In the genomic region with DNA sequence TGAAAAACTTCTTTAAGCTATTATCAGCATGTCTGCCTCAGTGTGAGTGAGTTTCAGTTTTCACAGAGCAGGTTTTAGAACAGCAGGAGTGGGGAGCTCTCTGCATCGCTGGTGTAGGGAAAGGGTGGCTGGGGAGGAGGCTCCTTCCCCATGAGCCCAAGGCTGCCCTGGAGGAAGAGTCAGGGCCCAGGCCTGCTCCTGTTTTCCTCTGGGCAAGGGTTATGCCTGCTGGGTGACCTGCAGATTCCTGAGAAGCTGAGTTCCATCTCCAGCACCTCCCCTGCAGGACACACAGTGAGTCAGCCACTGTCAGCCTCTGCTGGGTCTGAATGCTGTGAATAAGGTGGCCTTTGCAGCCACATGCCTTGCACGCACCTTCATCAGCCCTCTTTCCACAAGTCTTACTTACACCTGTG, we compare ENCODE assay signal across 12 cellular contexts.
DNase-seq lines count a peak whose midpoint lies in the region; TF ChIP-seq lines count a peak whose summit lies in the region.
"Had no signal": no experiment of that assay in that cellular context is flagged by ENCODE, and none has a peak within 500 bp of the region (broad histone marks: within the 10 kb centered on the region; RNA-seq: fewer than 3 reads in every experiment).

No MANE protein-coding gene starts in this region.

- H3K4me1 ChIP-seq in mammary epithelial cell (ENCODE audit: insufficient read depth, low read length) = peaks cover 10% of the 10 kb centered on the region

- H3K9ac ChIP-seq in mammary epithelial cell (ENCODE audit: insufficient read depth, low read length) (no peak overlapping the region), neural cell (ENCODE audit: low read length) (peak overlapping the region; percentile 17)

- H3K4me3 ChIP-seq in GM06990 (replicated peaks; ENCODE audit: low read depth, low read length) (no peak overlapping the region), mammary epithelial cell (replicated peaks in 1 of 3; ENCODE audit: insufficient read depth in 1 of 3, low read depth in 2 of 3, low read length in 3 of 3) (no peak overlapping the region), neural cell (ENCODE audit: low read length) (no peak overlapping the region)

- H3K79me2 ChIP-seq in mammary epithelial cell (ENCODE audit: insufficient read depth, low read length) = no peaks in the 10 kb centered on the region
- H3K79me2 ChIP-seq in neural cell (replicated peaks; ENCODE audit: insufficient read depth, low read length) = no peaks in the 10 kb centered on the region

- in situ Hi-C loops in mammary epithelial cell (cut with MboI; ENCODE audit: low sequenced_read_pairs in 2 of 2) = no loop called here

- no peak for TF ChIP-seq EP300 in neural cell (conservative IDR thresholded peaks at IDR 0.05; ENCODE audit: poor library complexity, severe bottlenecking)

- 71% methylated on average over 1 of the region's 2 CpGs for WGBS in mammary epithelial cell (ENCODE audit: low coverage, missing lambda C conversion rate)

- CTCF ChIA-PET in mammary epithelial cell (lab: Charles Lee; ENCODE audit: low non-redundant PET) = no interaction called here

- no peaks in the 10 kb centered on the region for H3K9me3 ChIP-seq in mammary epithelial cell (replicated peaks; ENCODE audit: insufficient read depth, low read length)
- H3K9me3 ChIP-seq in neural cell (ENCODE audit: low read length) = no peaks in the 10 kb centered on the region

- H3K4me2 ChIP-seq in mammary epithelial cell (ENCODE audit: insufficient read depth, low read depth, low read length) (no peak overlapping the region), neural cell (ENCODE audit: low read length) (no peak overlapping the region)

- intact Hi-C loops in mammary epithelial cell (cut with micrococcal nuclease) = loop anchor here (5.0 kb wide), 2 partner anchors 83 to 808 kb away; no protein-coding TSS in a partner anchor

- no peaks in the 10 kb centered on the region for H3F3A ChIP-seq in neural cell (ENCODE audit: insufficient read depth, low read length, poor library complexity, severe bottlenecking)

- H3K36me3 ChIP-seq in GM06990 (ENCODE audit: control insufficient read depth, insufficient read depth, low read length) = no peaks in the 10 kb centered on the region
- H3K36me3 ChIP-seq in mammary epithelial cell (ENCODE audit: insufficient read depth, low read length) = no peaks in the 10 kb centered on the region
- no peaks in the 10 kb centered on the region for H3K36me3 ChIP-seq in neural cell (ENCODE audit: insufficient read depth, low read length)

- H4K20me1 ChIP-seq in mammary epithelial cell (ENCODE audit: insufficient read depth, low read length) = no peaks in the 10 kb centered on the region
- no peaks in the 10 kb centered on the region for H4K20me1 ChIP-seq in neural cell (ENCODE audit: insufficient read depth)

- H3K9me2 ChIP-seq in neural cell (ENCODE audit: insufficient read depth, low read length) = no peaks in the 10 kb centered on the region

- TF ChIP-seq CTCF in GM06990 (IDR thresholded peaks at IDR 0.05; ENCODE audit: insufficient read depth, low read length, poor library complexity, severe bottlenecking) (no peak), mammary epithelial cell (conservative IDR thresholded peaks at IDR 0.05 in 1 of 2, IDR thresholded peaks at IDR 0.05 in 1 of 2; ENCODE audit: extremely low read depth in 1 of 2, insufficient read depth in 1 of 2, low read depth in 1 of 2, low read length in 2 of 2) (no peak), neural cell (IDR thresholded peaks at IDR 0.05; ENCODE audit: poor library complexity, severe bottlenecking) (no peak)

- no TSS peak for BruUV-seq in mammary epithelial cell (replicated peaks; lab: Mats Ljungman, UMichigan)

- H3K27me3 ChIP-seq in GM06990 (replicated peaks; ENCODE audit: control insufficient read depth, insufficient read depth, low read length) (no peaks in the 10 kb centered on the region), mammary epithelial cell (ENCODE audit: insufficient read depth, low read length) (no peaks in the 10 kb centered on the region), neural cell (ENCODE audit: insufficient read depth, low read depth, low read length) (no peaks in the 10 kb centered on the region)

- peak overlapping the region; percentile 47 for H2AFZ ChIP-seq in mammary epithelial cell (ENCODE audit: low read depth, low read length)
- no peak overlapping the region for H2AFZ ChIP-seq in neural cell (ENCODE audit: low read depth, low read length)

- DNase-seq in GM06990 (ENCODE audit: extremely low read depth, insufficient read length) (peak; percentile 18), LHCN-M2 (ENCODE audit: low read depth) (peak; percentile 26), mammary epithelial cell (peak; percentile 83), NCI-H1436 treated with DMSO at 0.1 percent for 48 hours (lab: John Stamatoyannopoulos, UW) (no peak), RPMI8226 (no peak), NCI-H2029 treated with DMSO at 0.1 percent for 48 hours (lab: John Stamatoyannopoulos, UW) (no peak), NCI-H2107 (lab: John Stamatoyannopoulos, UW) (no peak)
- DNase-seq: activated T-cell treated with anti-CD3 and anti-CD28 coated beads, Interleukin-2, amount 50 U/mL, for 1 hour; effector CD8-positive, alpha-beta T cell; NCI-H1694 treated with DMSO at 0.1 percent for 48 hours; stimulated activated naive B cell treated with anti-CD40 and anti-IgM and Interleukin-4, amounts not matched to agents 10 μg/mL and 1 μg/mL and 100 μg/mL, for 72 hours had no signal

- H3K27ac ChIP-seq in mammary epithelial cell (ENCODE audit: insufficient read depth, low read depth, low read length) (no peak overlapping the region), neural cell (ENCODE audit: low read length) (no peak overlapping the region)

- TF ChIP-seq RAD21 in neural cell (conservative IDR thresholded peaks at IDR 0.05) = no peak

- dilution Hi-C loops in mammary epithelial cell (cut with HindIII; ENCODE audit: low sequenced_read_pairs) = no loop called here

TF ChIP-seq in neural cell, 6 proteins besides CTCF, POLR2A, EP300 and RAD21:
- TF ChIP-seq SMC3 (conservative IDR thresholded peaks at IDR 0.05; ENCODE audit: poor library complexity) (no peak), POLR2AphosphoS5 (IDR thresholded peaks at IDR 0.05) (no peak), MXI1 (conservative IDR thresholded peaks at IDR 0.05; ENCODE audit: poor library complexity, severe bottlenecking) (no peak), TAF1 (IDR thresholded peaks at IDR 0.05; ENCODE audit: low read depth) (no peak), EZH2 (IDR thresholded peaks at IDR 0.05; ENCODE audit: borderline replicate concordance, insufficient read depth, low read length, poor library complexity, severe bottlenecking) (no peak)
- TF ChIP-seq, protein P1, sequence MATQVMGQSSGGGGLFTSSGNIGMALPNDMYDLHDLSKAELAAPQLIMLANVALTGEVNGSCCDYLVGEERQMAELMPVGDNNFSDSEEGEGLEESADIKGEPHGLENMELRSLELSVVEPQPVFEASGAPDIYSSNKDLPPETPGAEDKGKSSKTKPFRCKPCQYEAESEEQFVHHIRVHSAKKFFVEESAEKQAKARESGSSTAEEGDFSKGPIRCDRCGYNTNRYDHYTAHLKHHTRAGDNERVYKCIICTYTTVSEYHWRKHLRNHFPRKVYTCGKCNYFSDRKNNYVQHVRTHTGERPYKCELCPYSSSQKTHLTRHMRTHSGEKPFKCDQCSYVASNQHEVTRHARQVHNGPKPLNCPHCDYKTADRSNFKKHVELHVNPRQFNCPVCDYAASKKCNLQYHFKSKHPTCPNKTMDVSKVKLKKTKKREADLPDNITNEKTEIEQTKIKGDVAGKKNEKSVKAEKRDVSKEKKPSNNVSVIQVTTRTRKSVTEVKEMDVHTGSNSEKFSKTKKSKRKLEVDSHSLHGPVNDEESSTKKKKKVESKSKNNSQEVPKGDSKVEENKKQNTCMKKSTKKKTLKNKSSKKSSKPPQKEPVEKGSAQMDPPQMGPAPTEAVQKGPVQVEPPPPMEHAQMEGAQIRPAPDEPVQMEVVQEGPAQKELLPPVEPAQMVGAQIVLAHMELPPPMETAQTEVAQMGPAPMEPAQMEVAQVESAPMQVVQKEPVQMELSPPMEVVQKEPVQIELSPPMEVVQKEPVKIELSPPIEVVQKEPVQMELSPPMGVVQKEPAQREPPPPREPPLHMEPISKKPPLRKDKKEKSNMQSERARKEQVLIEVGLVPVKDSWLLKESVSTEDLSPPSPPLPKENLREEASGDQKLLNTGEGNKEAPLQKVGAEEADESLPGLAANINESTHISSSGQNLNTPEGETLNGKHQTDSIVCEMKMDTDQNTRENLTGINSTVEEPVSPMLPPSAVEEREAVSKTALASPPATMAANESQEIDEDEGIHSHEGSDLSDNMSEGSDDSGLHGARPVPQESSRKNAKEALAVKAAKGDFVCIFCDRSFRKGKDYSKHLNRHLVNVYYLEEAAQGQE (IDR thresholded peaks at IDR 0.05; ENCODE audit: borderline replicate concordance) = no peak

Comparison
In these comparisons a context has a peak if more than half of its experiments do, and no peak if none do; other contexts are left out.
1. DNase-seq: peak in GM06990 (single experiment), LHCN-M2 (single experiment) and mammary epithelial cell (single experiment); none in NCI-H1436 treated with DMSO at 0.1 percent for 48 hours (single experiment), RPMI8226 (single experiment), NCI-H2029 treated with DMSO at 0.1 percent for 48 hours (single experiment) and NCI-H2107 (single experiment).